ENCODE assay signal across 17 cellular contexts in the genomic region with DNA sequence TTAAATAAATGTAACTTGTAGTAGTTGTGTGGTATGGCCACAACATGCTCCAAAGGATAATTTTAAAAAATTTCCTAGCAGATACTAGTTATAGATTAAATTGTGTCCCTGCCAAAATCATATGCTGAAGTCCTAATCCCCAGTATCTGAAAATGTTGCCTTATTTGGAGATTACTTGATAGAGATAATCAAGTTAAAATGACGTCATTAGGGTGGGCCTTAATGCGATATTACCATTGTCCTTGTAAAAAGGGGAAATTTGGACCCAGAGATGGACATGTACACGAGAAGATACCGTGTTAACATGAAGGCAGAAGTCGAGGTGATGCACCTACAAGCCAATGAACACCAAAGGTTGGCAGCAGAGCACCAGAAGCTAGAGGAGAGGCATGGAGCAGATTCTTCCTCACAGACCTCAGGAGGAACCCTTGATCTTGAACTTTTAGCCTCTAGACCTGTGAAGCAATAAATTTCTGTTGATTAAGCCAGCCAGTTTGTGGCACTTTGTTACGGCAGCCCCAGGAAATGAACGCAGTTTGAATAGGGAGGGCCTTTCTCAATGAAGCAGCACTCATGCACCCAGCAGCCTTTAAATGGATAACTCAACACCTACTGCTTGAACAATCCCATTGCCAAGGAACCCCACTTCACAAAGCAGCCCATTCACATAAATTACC.
"Had no signal": no experiment of that assay in that cellular context is flagged by ENCODE, and none has a peak within 500 bp of the region (broad histone marks: within the 10 kb centered on the region; RNA-seq: fewer than 3 reads in every experiment).

No MANE protein-coding gene starts in this region.

- H3K9me3 ChIP-seq: ascending aorta, breast epithelium, gastroesophageal sphincter, heart right ventricle, tibial nerve, vagina had no signal

- H3K4me3 Mint-ChIP-seq: activated CD4-positive, alpha-beta T cell treated with anti-CD3 and anti-CD28 coated beads, Interleukin-2, amount 10 ng/mL, durations not matched to agents 7 days and 5 days; activated naive CD8-positive, alpha-beta T cell treated with anti-CD3 and anti-CD28 coated beads, Interleukin-2, amount 50 U/mL, for 24 hours; endodermal cell; stimulated activated memory B cell treated with anti-CD40 and anti-IgM and Interleukin-4, amounts not matched to agents 10 μg/mL and 1 μg/mL and 100 μg/mL, for 72 hours had no signal

- H3K27me3 ChIP-seq: ascending aorta, breast epithelium, gastroesophageal sphincter, heart right ventricle, tibial nerve, vagina had no signal

- ATAC-seq: activated naive CD8-positive, alpha-beta T cell treated with anti-CD3 and anti-CD28 coated beads, Interleukin-2, amount 50 U/mL, for 24 hours; gastroesophageal sphincter; heart right ventricle; left colon; stimulated activated memory B cell treated with anti-CD40 and anti-IgM and Interleukin-4, amounts not matched to agents 10 μg/mL and 1 μg/mL and 100 μg/mL, for 72 hours had no signal

- H3K36me3 ChIP-seq: breast epithelium, vagina had no signal

- H3K36me3 Mint-ChIP-seq: stimulated activated memory B cell treated with anti-CD40 and anti-IgM and Interleukin-4, amounts not matched to agents 10 μg/mL and 1 μg/mL and 100 μg/mL, for 72 hours had no signal

- H3K9me3 Mint-ChIP-seq: activated CD4-positive, alpha-beta T cell treated with anti-CD3 and anti-CD28 coated beads, Interleukin-2, amount 10 ng/mL, durations not matched to agents 7 days and 5 days; activated naive CD8-positive, alpha-beta T cell treated with anti-CD3 and anti-CD28 coated beads, Interleukin-2, amount 50 U/mL, for 24 hours; endodermal cell; stimulated activated memory B cell treated with anti-CD40 and anti-IgM and Interleukin-4, amounts not matched to agents 10 μg/mL and 1 μg/mL and 100 μg/mL, for 72 hours had no signal

- H3K79me2 ChIP-seq: parathyroid adenoma had no signal

- H3K4me1 ChIP-seq: ascending aorta, breast epithelium, parathyroid adenoma, vagina had no signal

- H3K27ac Mint-ChIP-seq: activated CD4-positive, alpha-beta T cell treated with anti-CD3 and anti-CD28 coated beads, Interleukin-2, amount 10 ng/mL, durations not matched to agents 7 days and 5 days; activated naive CD8-positive, alpha-beta T cell treated with anti-CD3 and anti-CD28 coated beads, Interleukin-2, amount 50 U/mL, for 24 hours; endodermal cell; stimulated activated memory B cell treated with anti-CD40 and anti-IgM and Interleukin-4, amounts not matched to agents 10 μg/mL and 1 μg/mL and 100 μg/mL, for 72 hours had no signal

- H3K27ac ChIP-seq: ascending aorta, breast epithelium, gastroesophageal sphincter, heart right ventricle, parathyroid adenoma, tibial nerve, vagina had no signal

- DNase-seq: activated CD4-positive, alpha-beta T cell treated with anti-CD3 and anti-CD28 coated beads, Interleukin-2, amount 10 ng/mL, durations not matched to agents 7 days and 5 days; activated naive CD4-positive, alpha-beta T cell treated with Interleukin-2 at 50 U/mL for 16 hours; activated naive CD8-positive, alpha-beta T cell treated with anti-CD3 and anti-CD28 coated beads, Interleukin-2, amount 50 U/mL, for 24 hours; activated T-cell treated with anti-CD3 and anti-CD28 coated beads for 4 hours; endodermal cell; heart right ventricle; left colon; midbrain; substantia nigra had no signal

- H3K27me3 Mint-ChIP-seq: activated CD4-positive, alpha-beta T cell treated with anti-CD3 and anti-CD28 coated beads, Interleukin-2, amount 10 ng/mL, durations not matched to agents 7 days and 5 days; activated naive CD8-positive, alpha-beta T cell treated with anti-CD3 and anti-CD28 coated beads, Interleukin-2, amount 50 U/mL, for 24 hours; stimulated activated memory B cell treated with anti-CD40 and anti-IgM and Interleukin-4, amounts not matched to agents 10 μg/mL and 1 μg/mL and 100 μg/mL, for 72 hours had no signal

- H2AFZ ChIP-seq: parathyroid adenoma had no signal

- FAIRE-seq: islet of Langerhans had no signal

- H3K4me3 ChIP-seq: ascending aorta, breast epithelium, gastroesophageal sphincter, heart right ventricle, tibial nerve, vagina had no signal
